13 cellular contexts compared by ENCODE assay signal in genomic region chrX:29555465-29556091, GRCh38.
DNase-seq lines count a peak whose midpoint lies in the region; ATAC-seq and TF ChIP-seq lines count a peak whose summit lies in the region.
"Had no signal": no experiment of that assay in that cellular context is flagged by ENCODE, and none has a peak within 500 bp of the region (broad histone marks: within the 10 kb centered on the region; RNA-seq: fewer than 3 reads in every experiment).

No MANE protein-coding gene starts in this region.

- no peak for TF ChIP-seq POLR2A in vagina (IDR thresholded peaks at IDR 0.05)

- H3K9me3 ChIP-seq in vagina = no peaks in the 10 kb centered on the region

- H3K27me3 ChIP-seq in vagina = no peaks in the 10 kb centered on the region
- H3K27me3 ChIP-seq: right lobe of liver had no signal

- intact Hi-C loops in Right ventricle myocardium superior (cut with DNase I) (no loop called here), vagina (cut with DNase I) (no loop called here)

- ATAC-seq in GM19023 (IDR thresholded peaks at IDR 0.05; ENCODE audit: unreplicated experiment) (peak; percentile 95), GM21737 (IDR thresholded peaks at IDR 0.05; ENCODE audit: unreplicated experiment) (peak; percentile 97), HG03175 (IDR thresholded peaks at IDR 0.05; ENCODE audit: unreplicated experiment) (peak; percentile 98), Right ventricle myocardium superior (ENCODE audit: poor library complexity) (no peak)
- ATAC-seq: right lobe of liver had no signal

- no peak overlapping the region for H3K4me3 ChIP-seq in vagina
- H3K4me3 ChIP-seq: right lobe of liver had no signal

- H3K27ac ChIP-seq in vagina = no peak overlapping the region
- H3K27ac ChIP-seq: right lobe of liver had no signal

- DNase-seq in renal cortical epithelial cell (ENCODE audit: low read depth) (peak; percentile 4), ecto neural progenitor cell (ENCODE audit: low spot score) (no peak), NCI-H1436 treated with DMSO at 0.1 percent for 48 hours (lab: John Stamatoyannopoulos, UW) (no peak), Right ventricle myocardium superior (no peak), vagina (ENCODE audit: extremely low spot score in 2 of 2) (no peak)
- DNase-seq: activated CD4-positive, alpha-beta T cell treated with anti-CD3 and anti-CD28 coated beads for 1 hour; activated naive CD4-positive, alpha-beta T cell treated with anti-CD3 and anti-CD28 coated beads for 36 hours; NCI-H1417 treated with DMSO at 0.1 percent for 48 hours; right lobe of liver; SHP77 treated with DMSO at 0.1 percent for 48 hours had no signal

- no peak for TF ChIP-seq CTCF in vagina (IDR thresholded peaks at IDR 0.05)

- H3K4me1 ChIP-seq in vagina = no peaks in the 10 kb centered on the region

- H3K36me3 ChIP-seq in vagina = no peaks in the 10 kb centered on the region
- H3K36me3 ChIP-seq: right lobe of liver had no signal
